11 cellular contexts compared by ENCODE assay signal in the genomic region with DNA sequence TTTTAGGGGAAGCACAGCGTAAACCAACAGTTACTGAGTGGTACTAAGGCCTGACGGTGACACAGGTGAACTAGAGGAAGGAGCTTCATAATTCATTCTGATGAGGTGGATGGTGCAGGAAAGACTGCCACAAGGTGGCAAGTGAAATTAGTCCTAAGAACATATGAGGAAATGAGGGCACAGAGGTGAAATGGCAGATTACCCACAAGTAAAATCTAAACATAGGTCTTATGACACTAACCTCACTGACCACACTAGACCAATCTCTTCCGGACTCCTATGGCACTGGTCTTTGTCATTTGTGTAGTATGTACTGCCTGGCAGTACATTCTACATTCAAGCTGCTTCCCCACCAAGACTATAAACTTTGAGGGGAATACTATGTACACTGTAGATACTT. TPM values are rescaled to one million over a fixed set of nuclear protein-coding genes. Genes with fewer than 3 reads are reported as not detected.
DNase-seq lines count a peak whose midpoint lies in the region; ATAC-seq and TF ChIP-seq lines count a peak whose summit lies in the region.
"Had no signal": no experiment of that assay in that cellular context is flagged by ENCODE, and none has a peak within 500 bp of the region (broad histone marks: within the 10 kb centered on the region; RNA-seq: fewer than 3 reads in every experiment).

No MANE protein-coding gene starts in this region.

- H3K27ac Mint-ChIP-seq in T-helper 2 cell treated with Interferon-gamma antibody and Interleukin-4, amounts not matched to agents 5 μg/mL and 100 μg/mL, for 36 hours, result peak overlapping the region; percentile 76

- H3K4me1 ChIP-seq in right cardiac atrium (ENCODE audit: control insufficient read depth, insufficient read depth, low read length) (peaks cover 7% of the 10 kb centered on the region), aorta (ENCODE audit: control insufficient read depth in 1 of 2, insufficient read depth in 2 of 2, low read length in 2 of 2) (peaks cover 6 to 8% of the 10 kb centered on the region in 2 donors), SK-N-SH (ENCODE audit: control insufficient read depth in 1 of 2, insufficient read depth in 2 of 2, low read depth in 1 of 2, low read length in 1 of 2) (peaks cover 3 to 10% of the 10 kb centered on the region in 2 experiments; a peak in 1 of 4 replicates)

- WGBS in right cardiac atrium, result 90% methylated on average over 3 of the region's 3 CpGs
- 89 to 94% methylated on average over 3 of the region's 3 CpGs for WGBS in aorta, 2 donors
- WGBS in SK-N-SH (ENCODE audit: low lambda C conversion rate), result 98% methylated on average over 3 of the region's 3 CpGs

- H3K9me2 ChIP-seq in SK-N-SH, result no peaks in the 10 kb centered on the region

- no peaks in the 10 kb centered on the region for H4K20me1 ChIP-seq in SK-N-SH (ENCODE audit: insufficient read depth)

- H3K36me3 ChIP-seq in aorta (ENCODE audit: control insufficient read depth in 1 of 2, insufficient read depth in 2 of 2, low read length in 1 of 2), result peaks cover 0 to 2% of the 10 kb centered on the region in 2 donors
- H3K36me3 ChIP-seq in SK-N-SH (replicated peaks in 1 of 2; ENCODE audit: control insufficient read depth in 1 of 2, insufficient read depth in 2 of 2, low read length in 1 of 2), result no peaks in the 10 kb centered on the region

- CTCF ChIA-PET in SK-N-SH (lab: Yijun Ruan, JAX), result interaction anchor here (1.0 kb wide), 1 partner anchor 19 kb away, joined by 5 read pairs; no protein-coding TSS in a partner anchor

- no peak for TF ChIP-seq RAD21 in SK-N-SH (IDR thresholded peaks at IDR 0.05; ENCODE audit: low read length)

- H3K27me3 ChIP-seq in right cardiac atrium (ENCODE audit: control insufficient read depth, insufficient read depth) (no peaks in the 10 kb centered on the region), aorta (ENCODE audit: control insufficient read depth in 1 of 2, insufficient read depth in 2 of 2, low read length in 1 of 2) (no peaks in the 10 kb centered on the region), SK-N-SH (ENCODE audit: insufficient read depth) (no peaks in the 10 kb centered on the region)

- H3K27ac ChIP-seq in right cardiac atrium (ENCODE audit: low read length), result no peak overlapping the region
- no peak overlapping the region for H3K27ac ChIP-seq in coronary artery
- H3K27ac ChIP-seq in aorta (ENCODE audit: low read depth in 1 of 2, low read length in 2 of 2), result no peak overlapping the region
- H3K27ac ChIP-seq in SK-N-SH (ENCODE audit: low read depth in 2 of 2, low read length in 1 of 2), result no peak overlapping the region

- H3K27me3 Mint-ChIP-seq in T-helper 2 cell treated with Interferon-gamma antibody and Interleukin-4, amounts not matched to agents 5 μg/mL and 100 μg/mL, for 36 hours (ENCODE audit: low read depth), result no peaks in the 10 kb centered on the region

- H3K79me2 ChIP-seq in SK-N-SH (ENCODE audit: insufficient read depth), result peaks cover 18% of the 10 kb centered on the region; the same call in 1 of the 2 replicates

- no peak overlapping the region for H3K9ac ChIP-seq in SK-N-SH

- peak; percentile 31 for ATAC-seq in left ventricle myocardium superior
- no peak for ATAC-seq in right cardiac atrium
- peak; percentile 93 for ATAC-seq in HG03108 (IDR thresholded peaks at IDR 0.05; ENCODE audit: unreplicated experiment)
- ATAC-seq in aorta (ENCODE audit: low FRiP score), result no peak
- no peak for ATAC-seq in HG03045 (IDR thresholded peaks at IDR 0.05; ENCODE audit: unreplicated experiment)

- no peaks in the 10 kb centered on the region for H3F3A ChIP-seq in SK-N-SH (replicated peaks; ENCODE audit: insufficient read depth)

- no peak for TF ChIP-seq EP300 in SK-N-SH (IDR thresholded peaks at IDR 0.05; ENCODE audit: borderline replicate concordance in 1 of 2, low read depth in 1 of 2, low read length in 1 of 2)

- H3K36me3 Mint-ChIP-seq in T-helper 2 cell treated with Interferon-gamma antibody and Interleukin-4, amounts not matched to agents 5 μg/mL and 100 μg/mL, for 36 hours (ENCODE audit: low read depth), result peaks cover 50% of the 10 kb centered on the region

- intact Hi-C loops in left ventricle myocardium superior (cut with micrococcal nuclease), result no loop called here
- intact Hi-C loops in right cardiac atrium (cut with DNase I), result no loop called here
- intact Hi-C loops in aorta (cut with DNase I), result no loop called here

- TF ChIP-seq CTCF in coronary artery (IDR thresholded peaks at IDR 0.05) (no peak), SK-N-SH (IDR thresholded peaks at IDR 0.05) (no peak)

- H3K9me3 Mint-ChIP-seq in T-helper 2 cell treated with Interferon-gamma antibody and Interleukin-4, amounts not matched to agents 5 μg/mL and 100 μg/mL, for 36 hours, result no peaks in the 10 kb centered on the region

- DNase-seq in left ventricle myocardium superior (no peak), right cardiac atrium (no peak), coronary artery (ENCODE audit: low spot score) (no peak), aorta (no peak), SK-N-SH (no peak)
- DNase-seq in T-helper 2 cell treated with Interferon-gamma antibody and Interleukin-4, amounts not matched to agents 5 μg/mL and 100 μg/mL, for 36 hours (ENCODE audit: low spot score), result peak; percentile 35
- DNase-seq: C1 segment of cervical spinal cord; stimulated activated CD4-positive, alpha-beta T cell treated with anti-CD3 and anti-CD28 coated beads, Interleukin-2, amount 100 ng/mL, for 24 hours had no signal

- H2AFZ ChIP-seq in SK-N-SH (ENCODE audit: low read depth), result no peak overlapping the region

- no peak overlapping the region for H3K4me2 ChIP-seq in SK-N-SH

- peaks cover 72% of the 10 kb centered on the region for H3K4me1 Mint-ChIP-seq in T-helper 2 cell treated with Interferon-gamma antibody and Interleukin-4, amounts not matched to agents 5 μg/mL and 100 μg/mL, for 36 hours (ENCODE audit: low read depth)

- no peaks in the 10 kb centered on the region for H3K9me3 ChIP-seq in right cardiac atrium (ENCODE audit: control insufficient read depth, low read length)
- no peaks in the 10 kb centered on the region for H3K9me3 ChIP-seq in aorta (ENCODE audit: control insufficient read depth, low read length)
- H3K9me3 ChIP-seq in SK-N-SH, result no peaks in the 10 kb centered on the region

- H3K4me3 Mint-ChIP-seq in T-helper 2 cell treated with Interferon-gamma antibody and Interleukin-4, amounts not matched to agents 5 μg/mL and 100 μg/mL, for 36 hours, result peak overlapping the region; percentile 18

- POLR2A ChIA-PET in SK-N-SH (lab: Yijun Ruan, JAX), result no interaction called here

- no peak overlapping the region for H3K4me3 ChIP-seq in right cardiac atrium (ENCODE audit: low read length)
- no peak overlapping the region for H3K4me3 ChIP-seq in coronary artery
- no peak overlapping the region for H3K4me3 ChIP-seq in aorta (ENCODE audit: low read length in 2 of 2)
- H3K4me3 ChIP-seq in SK-N-SH (ENCODE audit: low read depth in 2 of 2, low read length in 1 of 2), result no peak overlapping the region
- H3K4me3 ChIP-seq: lung had no signal

TF ChIP-seq in SK-N-SH, 30 proteins besides CTCF, POLR2A, EP300 and RAD21 (continues in another document):
- TF ChIP-seq YY1 (IDR thresholded peaks at IDR 0.05; ENCODE audit: low read depth) (no peak), SIN3A (IDR thresholded peaks at IDR 0.05; ENCODE audit: borderline replicate concordance, low read depth, low read length) (no peak), USF1 (IDR thresholded peaks at IDR 0.05; ENCODE audit: borderline replicate concordance, low read depth) (no peak), JUND (IDR thresholded peaks at IDR 0.05) (no peak), POLR2AphosphoS5 (IDR thresholded peaks at IDR 0.05; ENCODE audit: low read depth, low read length) (no peak)
- TF ChIP-seq, protein P1, sequence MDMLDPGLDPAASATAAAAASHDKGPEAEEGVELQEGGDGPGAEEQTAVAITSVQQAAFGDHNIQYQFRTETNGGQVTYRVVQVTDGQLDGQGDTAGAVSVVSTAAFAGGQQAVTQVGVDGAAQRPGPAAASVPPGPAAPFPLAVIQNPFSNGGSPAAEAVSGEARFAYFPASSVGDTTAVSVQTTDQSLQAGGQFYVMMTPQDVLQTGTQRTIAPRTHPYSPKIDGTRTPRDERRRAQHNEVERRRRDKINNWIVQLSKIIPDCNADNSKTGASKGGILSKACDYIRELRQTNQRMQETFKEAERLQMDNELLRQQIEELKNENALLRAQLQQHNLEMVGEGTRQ (IDR thresholded peaks at IDR 0.05; ENCODE audit: borderline replicate concordance, low read depth, low read length), result no peak

RNA-seq across cellular contexts. Expression of gene GAB2, which starts 20.2 kb away (rescaled TPM):
- total RNA-seq in left ventricle myocardium superior, result 17.2 TPM
- total RNA-seq in right cardiac atrium, result 10 to 100 TPM; 16.9 to 37.3 (median 24.3) TPM
- polyA plus RNA-seq in right cardiac atrium, result 7.5 TPM
- 10 to 100 TPM; 80.9 to 82.6 TPM for total RNA-seq in aorta
- polyA plus RNA-seq in aorta, result 10 to 100 TPM; 19.3 to 29.4 TPM
- 5.6 and 6.0 TPM in 2 replicates for polyA plus RNA-seq in SK-N-SH (2012; rRNA removed)
- polyA plus RNA-seq in SK-N-SH (2012; cell fraction: cytosol; rRNA removed), result 4.1 and 5.4 TPM in 2 replicates
- 8.6 and 9.0 TPM in 2 replicates for polyA plus RNA-seq in SK-N-SH (2012; cell fraction: nucleus; rRNA removed)

Comparison
In these comparisons a context has a peak if more than half of its experiments do, and no peak if none do; other contexts are left out.
1. ATAC-seq: peak in left ventricle myocardium superior (single experiment) and HG03108 (single experiment); none in right cardiac atrium (0 of 2), aorta (single experiment) and HG03045 (single experiment).